In the genomic region with DNA sequence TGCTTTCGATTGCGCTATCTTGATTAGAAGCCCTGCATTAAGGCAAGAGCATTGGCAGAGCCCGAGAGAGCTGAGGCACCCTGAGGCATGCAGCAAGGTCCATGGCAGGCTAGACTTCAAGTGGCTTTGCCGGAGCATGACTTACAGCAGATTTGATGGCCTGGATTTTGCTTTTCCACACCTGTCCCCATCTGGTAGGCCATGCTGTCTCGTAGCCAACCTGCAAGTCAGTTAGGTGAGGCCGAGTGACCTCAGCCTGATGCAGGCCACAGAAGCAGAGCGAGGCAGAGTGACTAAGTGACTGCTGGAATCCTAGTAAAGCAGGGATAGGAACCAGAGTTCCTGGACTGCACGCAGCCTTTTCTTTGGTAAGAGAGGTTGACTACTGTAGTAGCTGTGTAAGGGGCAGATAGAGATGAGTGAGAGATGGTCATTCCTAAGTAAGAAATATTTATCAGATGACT, we compare ENCODE assay signal across 11 cellular contexts.
DNase-seq lines count a peak whose midpoint lies in the region; ATAC-seq and TF ChIP-seq lines count a peak whose summit lies in the region.
"Had no signal": no experiment of that assay in that cellular context is flagged by ENCODE, and none has a peak within 500 bp of the region (broad histone marks: within the 10 kb centered on the region; RNA-seq: fewer than 3 reads in every experiment).

No MANE protein-coding gene starts in this region.

- H3K9me3 Mint-ChIP-seq in mesothelial cell of epicardium (no peaks in the 10 kb centered on the region), neural progenitor cell (no peaks in the 10 kb centered on the region)

- H2AFZ ChIP-seq in neural progenitor cell (replicated peaks): no peak overlapping the region

- no peak for ATAC-seq in left colon

- H3F3A ChIP-seq in neural progenitor cell (ENCODE audit: low read depth): peaks cover 14% of the 10 kb centered on the region

- no peak for TF ChIP-seq POLR2A in vagina (IDR thresholded peaks at IDR 0.05)

- H3K36me3 ChIP-seq in vagina (no peaks in the 10 kb centered on the region), neural progenitor cell (no peaks in the 10 kb centered on the region)

- H3K9ac ChIP-seq in neural progenitor cell: no peak overlapping the region

- DNase-seq in DMS 273 (lab: John Stamatoyannopoulos, UW; ENCODE audit: unreplicated experiment) (peak; percentile 50), DMS 273 treated with DMSO at 0.1 percent for 48 hours (lab: John Stamatoyannopoulos, UW) (no peak), dorsolateral prefrontal cortex (no peak), mesothelial cell of epicardium (ENCODE audit: low spot score in 2 of 2, unreplicated experiment in 2 of 2) (no peak), vagina (ENCODE audit: extremely low spot score in 2 of 2) (no peak), neural progenitor cell (ENCODE audit: low spot score) (no peak), cerebellar cortex (ENCODE audit: low spot score) (no peak), left colon (no peak)
- DNase-seq: activated effector memory CD4-positive, alpha-beta T cell treated with Interleukin-2 at 50 U/mL for 16 hours; Karpas-422 had no signal

- peak overlapping the region in 1 of 59 donors; percentile 8 for H3K4me3 ChIP-seq in dorsolateral prefrontal cortex
- no peak overlapping the region for H3K4me3 ChIP-seq in vagina
- no peak overlapping the region for H3K4me3 ChIP-seq in neural progenitor cell

- H3K4me1 ChIP-seq in vagina: peaks cover 91% of the 10 kb centered on the region
- peaks cover 50% of the 10 kb centered on the region for H3K4me1 ChIP-seq in neural progenitor cell

- H3K4me1 Mint-ChIP-seq in mesothelial cell of epicardium (peaks cover 92% of the 10 kb centered on the region), neural progenitor cell (peaks cover 65% of the 10 kb centered on the region)

- no peak overlapping the region for H3K4me3 Mint-ChIP-seq in mesothelial cell of epicardium
- no peak overlapping the region for H3K4me3 Mint-ChIP-seq in neural progenitor cell

- no peak overlapping the region for H3K4me2 ChIP-seq in neural progenitor cell

- peaks cover 97% of the 10 kb centered on the region for H4K20me1 ChIP-seq in neural progenitor cell (ENCODE audit: low read depth)

- H3K27ac ChIP-seq in dorsolateral prefrontal cortex: peak overlapping the region in 46 of 59 donors; percentile 4 to 81 (median 63)
- peak overlapping the region; percentile 69 for H3K27ac ChIP-seq in vagina
- H3K27ac ChIP-seq in neural progenitor cell: no peak overlapping the region
- H3K27ac ChIP-seq: 22Rv1 had no signal

- H3K27me3 ChIP-seq in dorsolateral prefrontal cortex: no peaks in the 10 kb centered on the region
- H3K27me3 ChIP-seq in vagina: no peaks in the 10 kb centered on the region
- H3K27me3 ChIP-seq in neural progenitor cell: no peaks in the 10 kb centered on the region

- peaks cover 94% of the 10 kb centered on the region for H3K79me2 ChIP-seq in neural progenitor cell (ENCODE audit: low read depth)

- peak overlapping the region; percentile 84 for H3K27ac Mint-ChIP-seq in mesothelial cell of epicardium
- no peak overlapping the region for H3K27ac Mint-ChIP-seq in neural progenitor cell

- intact Hi-C loops in dorsolateral prefrontal cortex (cut with DNase I): loop anchor here in 1 of 2 donors (10.0 kb wide), 1 partner anchor 77 kb away; no protein-coding TSS in a partner anchor
- intact Hi-C loops in vagina (cut with DNase I): no loop called here
- intact Hi-C loops in left colon (cut with DNase I, micrococcal nuclease): no loop called here

- H3K9me3 ChIP-seq in vagina (no peaks in the 10 kb centered on the region), neural progenitor cell (ENCODE audit: low read depth) (no peaks in the 10 kb centered on the region)

- TF ChIP-seq CTCF in dorsolateral prefrontal cortex (IDR thresholded peaks at IDR 0.05 in 54 of 56, conservative IDR thresholded peaks at IDR 0.05 in 2 of 56; ENCODE audit: low read depth in 1 of 56, partially characterized antibody in 56 of 56) (no peak), mesothelial cell of epicardium (IDR thresholded peaks at IDR 0.05; ENCODE audit: unreplicated experiment) (no peak), vagina (IDR thresholded peaks at IDR 0.05) (no peak), neural progenitor cell (IDR thresholded peaks at IDR 0.05) (no peak)

- H3K36me3 Mint-ChIP-seq in mesothelial cell of epicardium (peaks cover 5% of the 10 kb centered on the region), neural progenitor cell (peaks cover 5% of the 10 kb centered on the region)

- H3K27me3 Mint-ChIP-seq in mesothelial cell of epicardium (ENCODE audit: low read depth) (no peaks in the 10 kb centered on the region), neural progenitor cell (ENCODE audit: insufficient read depth, low read depth) (peaks cover 3% of the 10 kb centered on the region)
